8 cellular contexts compared by ENCODE assay signal in the genomic region with DNA sequence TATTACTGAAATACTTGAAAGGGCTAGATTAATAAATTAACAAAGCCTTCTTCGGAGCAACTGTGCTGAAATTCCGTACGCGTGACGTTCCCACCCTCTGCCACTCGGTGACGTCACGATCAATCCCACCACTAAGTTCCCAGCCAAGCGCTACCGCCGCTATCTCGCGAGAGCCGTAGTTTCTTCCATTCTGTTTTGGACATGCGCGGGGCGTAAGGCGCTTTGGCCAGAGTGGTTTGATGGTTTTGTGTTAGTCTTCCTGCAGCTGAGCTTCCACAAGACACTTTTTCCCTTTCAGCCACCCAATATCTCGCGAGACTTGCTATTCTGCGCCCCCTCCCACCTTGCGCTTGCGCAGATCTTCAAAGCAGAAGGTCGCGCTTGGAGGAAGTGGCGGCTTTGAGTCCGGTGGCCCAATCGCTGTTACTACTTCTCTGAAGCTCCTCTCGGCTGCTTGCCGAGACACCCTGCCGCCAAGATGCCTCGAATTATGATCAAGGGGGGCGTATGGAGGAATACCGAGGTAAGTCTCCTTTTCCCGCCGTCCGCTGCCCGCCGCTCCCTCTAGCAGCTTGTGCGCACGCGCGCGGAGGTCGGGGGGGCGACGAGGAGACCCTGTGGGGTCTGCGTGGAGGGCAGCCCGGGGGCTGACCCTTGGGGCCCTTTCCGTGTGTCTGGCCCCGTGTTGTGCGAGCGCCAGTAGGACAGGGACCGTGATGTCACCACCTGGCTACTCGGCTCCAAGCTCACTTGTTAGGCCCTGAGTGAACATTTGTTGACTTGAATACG. TPM values are rescaled to one million over a fixed set of nuclear protein-coding genes. Genes with fewer than 3 reads are reported as not detected.
A peak's percentile ranks its signal among the peaks of the same experiment; 100 is the strongest.
DNase-seq lines count a peak whose midpoint lies in the region; ATAC-seq and TF ChIP-seq lines count a peak whose summit lies in the region.

A gene (plus strand): TSS at position 361 of the 789 bp plus-strand sequence. CDS start 118 bp downstream, at position 479.

- peak within 1 kb of the TSS; percentile 85 for H3K4me3 ChIP-seq in GM06990 (replicated peaks; ENCODE audit: low read depth, low read length)

- H3K27ac ChIP-seq in temporal lobe (ENCODE audit: low read depth, low read length): peak within 1 kb of the TSS; percentile 97

- H3K27me3 ChIP-seq in GM06990 (replicated peaks; ENCODE audit: control insufficient read depth, insufficient read depth, low read length): no peaks in the 10 kb centered on the region; the same call in 1 of the 2 replicates

- H3K9me3 Mint-ChIP-seq in activated naive CD4-positive, alpha-beta T cell treated with anti-CD3 and anti-CD28 coated beads, Interleukin-2, amount 50 U/mL, for 72 hours: no peaks in the 10 kb centered on the region

- peak; percentile 92 for ATAC-seq in HG02588 (IDR thresholded peaks at IDR 0.05; ENCODE audit: unreplicated experiment)
- ATAC-seq in activated naive CD4-positive, alpha-beta T cell treated with anti-CD3 and anti-CD28 coated beads, Interleukin-2, amount 50 U/mL, for 72 hours: peak; percentile 96

- H3K36me3 Mint-ChIP-seq in activated naive CD4-positive, alpha-beta T cell treated with anti-CD3 and anti-CD28 coated beads, Interleukin-2, amount 50 U/mL, for 72 hours: peaks cover 32 to 35% of the 10 kb centered on the region in 2 donors

- peak; percentile 88 for DNase-seq in GM06990 (ENCODE audit: extremely low read depth, insufficient read length)
- peak; percentile 100 for DNase-seq in NCI-H1092 treated with DMSO at 0.1 percent for 48 hours (lab: John Stamatoyannopoulos, UW)
- DNase-seq in SKM-1 (lab: John Stamatoyannopoulos, UW; ENCODE audit: unreplicated experiment): peak; percentile 98
- peak; percentile 91 to 98 for DNase-seq in activated naive CD4-positive, alpha-beta T cell treated with anti-CD3 and anti-CD28 coated beads, Interleukin-2, amount 50 U/mL, for 72 hours (ENCODE audit: low spot score in 2 of 2)
- peak; percentile 97 for DNase-seq in glomerular endothelial cell (ENCODE audit: extremely low read depth, low read depth, low spot score)
- DNase-seq in occipital lobe (lab: John Stamatoyannopoulos, UW): peak; percentile 96

- H3K27ac Mint-ChIP-seq in activated naive CD4-positive, alpha-beta T cell treated with anti-CD3 and anti-CD28 coated beads, Interleukin-2, amount 50 U/mL, for 72 hours: peak within 1 kb of the TSS; percentile 97 to 98

- peaks cover 5% of the 10 kb centered on the region for H3K36me3 ChIP-seq in GM06990 (ENCODE audit: control insufficient read depth, insufficient read depth, low read length)

- TF ChIP-seq CTCF in GM06990 (IDR thresholded peaks at IDR 0.05; ENCODE audit: insufficient read depth, low read length, poor library complexity, severe bottlenecking): no peak

RNA-seq across cellular contexts. Expression of the gene that starts here (rescaled TPM):
- total RNA-seq in activated naive CD4-positive, alpha-beta T cell treated with anti-CD3 and anti-CD28 coated beads, Interleukin-2, amount 50 U/mL, for 72 hours: 10 to 100 TPM; 22.7 to 25.2 TPM
- total RNA-seq in glomerular endothelial cell: 15.5 and 18.7 TPM in 2 replicates
- total RNA-seq in occipital lobe: 55.7 TPM
- 33.2 TPM for total RNA-seq in temporal lobe

Comparison
In these comparisons a context has a peak if more than half of its experiments do, and no peak if none do; other contexts are left out.
1. Peak in every context shown above with its lines: DNase-seq, ATAC-seq, H3K4me3 ChIP-seq and H3K27ac ChIP-seq.